2 cellular contexts compared by ENCODE assay signal in the genomic region with DNA sequence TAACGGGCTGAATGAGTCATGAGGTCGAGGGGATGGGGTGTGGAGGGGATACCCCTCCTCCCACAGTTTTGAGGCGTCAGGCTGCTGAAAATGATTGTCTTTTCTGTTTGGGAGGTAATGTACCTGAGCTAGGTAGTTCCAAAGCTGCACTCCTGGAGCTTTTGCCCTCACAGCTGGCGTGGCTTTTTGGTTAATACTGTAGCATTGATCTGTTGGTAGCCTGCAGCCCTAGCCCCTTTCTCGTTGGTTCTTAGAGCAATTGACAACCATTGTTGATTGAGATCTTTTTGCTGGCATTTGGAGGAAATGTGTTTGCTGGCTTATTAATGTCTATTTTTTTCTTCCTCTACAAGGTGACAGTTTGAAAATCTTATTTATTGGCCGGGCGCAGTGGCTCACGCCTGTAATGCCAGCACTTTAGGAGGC.
TF ChIP-seq lines count a peak whose summit lies in the region.

No MANE protein-coding gene starts in this region.

TF ChIP-seq in H1, 55 proteins besides CTCF, POLR2A, EP300 and RAD21:
- TF ChIP-seq PHF8 (conservative IDR thresholded peaks at IDR 0.05; ENCODE audit: low read depth, low read length): 0 out of 2 replicates have a peak, but pooled peaks have one; percentile 56
- TF ChIP-seq, protein P1, sequence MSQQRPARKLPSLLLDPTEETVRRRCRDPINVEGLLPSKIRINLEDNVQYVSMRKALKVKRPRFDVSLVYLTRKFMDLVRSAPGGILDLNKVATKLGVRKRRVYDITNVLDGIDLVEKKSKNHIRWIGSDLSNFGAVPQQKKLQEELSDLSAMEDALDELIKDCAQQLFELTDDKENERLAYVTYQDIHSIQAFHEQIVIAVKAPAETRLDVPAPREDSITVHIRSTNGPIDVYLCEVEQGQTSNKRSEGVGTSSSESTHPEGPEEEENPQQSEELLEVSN (IDR thresholded peaks at IDR 0.05): no peak
- TF ChIP-seq JUND (IDR thresholded peaks at IDR 0.05; ENCODE audit: low read length): peak; percentile 61; the same call in 1 of the 2 replicates

TF ChIP-seq in neural cell, 6 proteins besides CTCF, POLR2A, EP300 and RAD21:
- TF ChIP-seq TAF1 (IDR thresholded peaks at IDR 0.05; ENCODE audit: low read depth): peak; percentile 22
- TF ChIP-seq MXI1 (conservative IDR thresholded peaks at IDR 0.05; ENCODE audit: poor library complexity, severe bottlenecking): no peak
- TF ChIP-seq SMC3 (conservative IDR thresholded peaks at IDR 0.05; ENCODE audit: poor library complexity): no peak
- TF ChIP-seq, protein P2, sequence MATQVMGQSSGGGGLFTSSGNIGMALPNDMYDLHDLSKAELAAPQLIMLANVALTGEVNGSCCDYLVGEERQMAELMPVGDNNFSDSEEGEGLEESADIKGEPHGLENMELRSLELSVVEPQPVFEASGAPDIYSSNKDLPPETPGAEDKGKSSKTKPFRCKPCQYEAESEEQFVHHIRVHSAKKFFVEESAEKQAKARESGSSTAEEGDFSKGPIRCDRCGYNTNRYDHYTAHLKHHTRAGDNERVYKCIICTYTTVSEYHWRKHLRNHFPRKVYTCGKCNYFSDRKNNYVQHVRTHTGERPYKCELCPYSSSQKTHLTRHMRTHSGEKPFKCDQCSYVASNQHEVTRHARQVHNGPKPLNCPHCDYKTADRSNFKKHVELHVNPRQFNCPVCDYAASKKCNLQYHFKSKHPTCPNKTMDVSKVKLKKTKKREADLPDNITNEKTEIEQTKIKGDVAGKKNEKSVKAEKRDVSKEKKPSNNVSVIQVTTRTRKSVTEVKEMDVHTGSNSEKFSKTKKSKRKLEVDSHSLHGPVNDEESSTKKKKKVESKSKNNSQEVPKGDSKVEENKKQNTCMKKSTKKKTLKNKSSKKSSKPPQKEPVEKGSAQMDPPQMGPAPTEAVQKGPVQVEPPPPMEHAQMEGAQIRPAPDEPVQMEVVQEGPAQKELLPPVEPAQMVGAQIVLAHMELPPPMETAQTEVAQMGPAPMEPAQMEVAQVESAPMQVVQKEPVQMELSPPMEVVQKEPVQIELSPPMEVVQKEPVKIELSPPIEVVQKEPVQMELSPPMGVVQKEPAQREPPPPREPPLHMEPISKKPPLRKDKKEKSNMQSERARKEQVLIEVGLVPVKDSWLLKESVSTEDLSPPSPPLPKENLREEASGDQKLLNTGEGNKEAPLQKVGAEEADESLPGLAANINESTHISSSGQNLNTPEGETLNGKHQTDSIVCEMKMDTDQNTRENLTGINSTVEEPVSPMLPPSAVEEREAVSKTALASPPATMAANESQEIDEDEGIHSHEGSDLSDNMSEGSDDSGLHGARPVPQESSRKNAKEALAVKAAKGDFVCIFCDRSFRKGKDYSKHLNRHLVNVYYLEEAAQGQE (IDR thresholded peaks at IDR 0.05; ENCODE audit: borderline replicate concordance): peak; percentile 10
- no peak for TF ChIP-seq POLR2AphosphoS5 (IDR thresholded peaks at IDR 0.05)
- no peak for TF ChIP-seq EZH2 (IDR thresholded peaks at IDR 0.05; ENCODE audit: borderline replicate concordance, insufficient read depth, low read length, poor library complexity, severe bottlenecking)
TF ChIP-seq in neural cell: peak in this region for 2.
